21 cellular contexts compared by ENCODE assay signal in genomic region chr5:17411436-17411835, GRCh38.
DNase-seq lines count a peak whose midpoint lies in the region; ATAC-seq, FAIRE-seq and TF ChIP-seq lines count a peak whose summit lies in the region.
"Had no signal": no experiment of that assay in that cellular context is flagged by ENCODE, and none has a peak within 500 bp of the region (broad histone marks: within the 10 kb centered on the region; RNA-seq: fewer than 3 reads in every experiment).

No MANE protein-coding gene starts in this region.

- H3K27ac Mint-ChIP-seq in glutamatergic neuron (ENCODE audit: unreplicated experiment) = peak overlapping the region; percentile 77
- H3K27ac Mint-ChIP-seq: activated naive CD8-positive, alpha-beta T cell treated with anti-CD3 and anti-CD28 coated beads for 36 hours; activated T-helper 1 cell treated with anti-CD3 and anti-CD28 coated beads, Interleukin-12 subunit alpha, Interleukin-12 subunit beta, Interleukin-2, Interleukin-4 antibody, amounts not matched to agents 30 ng/mL and 10 ng/mL and 1 ng/mL, durations not matched to agents 14 hours and 24 hours and 36 hours; CD8-positive, alpha-beta T cell; IgD-negative memory B cell; stimulated activated naive B cell treated with anti-CD40 and anti-IgM and Interleukin-4, amounts not matched to agents 10 μg/mL and 1 μg/mL and 100 μg/mL, for 72 hours; type B pancreatic cell had no signal

- H3K27ac ChIP-seq in K562 (ENCODE audit: extremely low read depth, low read depth, low read length) (no peak overlapping the region), suprapubic skin (no peak overlapping the region)

- intact Hi-C loops in K562 (cut with micrococcal nuclease) = no loop called here
- intact Hi-C loops in lower leg skin (cut with DNase I; ENCODE audit: low total_unique reads) = no loop called here

- H3K4me2 ChIP-seq in K562 (ENCODE audit: insufficient read depth, low read length) = no peak overlapping the region

- H3K27me3 ChIP-seq in K562 (ENCODE audit: control insufficient read depth in 2 of 2, insufficient read depth in 2 of 2, low read length in 2 of 2) = no peaks in the 10 kb centered on the region
- H3K27me3 ChIP-seq in suprapubic skin = no peaks in the 10 kb centered on the region

- ATAC-seq in K562 (no peak), GM21423 (IDR thresholded peaks at IDR 0.05; ENCODE audit: unreplicated experiment) (no peak)
- ATAC-seq: CD8-positive, alpha-beta T cell; stimulated activated naive B cell treated with anti-CD40 and anti-IgM and Interleukin-4, amounts not matched to agents 10 μg/mL and 1 μg/mL and 100 μg/mL, for 72 hours had no signal

- no peaks in the 10 kb centered on the region for H3K79me2 ChIP-seq in K562 (ENCODE audit: control insufficient read depth, insufficient read depth, low read length)

- no TSS peak for BruUV-seq in K562 (replicated peaks; lab: Mats Ljungman, UMichigan)

- 0% methylated on average over 1 of the region's 1 CpG for WGBS in K562 (ENCODE audit: insufficient coverage, low coverage, missing lambda C conversion rate)
- 13% methylated on average over 1 of the region's 1 CpG for WGBS in suprapubic skin
- WGBS in lower leg skin, 2 donors = 14 to 19% methylated on average over 1 of the region's 1 CpG

- CTCF ChIA-PET in K562 (lab: Yijun Ruan, JAX; ENCODE audit: low intra/inter-chr PET ratio) = no interaction called here

- no peak overlapping the region for H3K4me3 ChIP-seq in AG10803 (ENCODE audit: low read length)
- no peak overlapping the region for H3K4me3 ChIP-seq in K562
- no peak overlapping the region for H3K4me3 ChIP-seq in suprapubic skin
- no peak overlapping the region for H3K4me3 ChIP-seq in lower leg skin (ENCODE audit: low read depth, poor library complexity, severe bottlenecking)

- no peak overlapping the region for H3K9ac ChIP-seq in K562 (ENCODE audit: insufficient read depth in 1 of 2, low read depth in 2 of 2, low read length in 2 of 2)

- peaks cover 13% of the 10 kb centered on the region for H3K9me3 Mint-ChIP-seq in glutamatergic neuron (ENCODE audit: unreplicated experiment)
- H3K9me3 Mint-ChIP-seq: activated T-helper 1 cell treated with anti-CD3 and anti-CD28 coated beads, Interleukin-12 subunit alpha, Interleukin-12 subunit beta, Interleukin-2, Interleukin-4 antibody, amounts not matched to agents 30 ng/mL and 10 ng/mL and 1 ng/mL, durations not matched to agents 14 hours and 24 hours and 36 hours; stimulated activated naive B cell treated with anti-CD40 and anti-IgM and Interleukin-4, amounts not matched to agents 10 μg/mL and 1 μg/mL and 100 μg/mL, for 72 hours; type B pancreatic cell had no signal

- H3K36me3 Mint-ChIP-seq in glutamatergic neuron (ENCODE audit: unreplicated experiment) = no peaks in the 10 kb centered on the region
- H3K36me3 Mint-ChIP-seq: activated naive CD8-positive, alpha-beta T cell treated with anti-CD3 and anti-CD28 coated beads for 36 hours; CD8-positive, alpha-beta T cell; IgD-negative memory B cell; stimulated activated naive B cell treated with anti-CD40 and anti-IgM and Interleukin-4, amounts not matched to agents 10 μg/mL and 1 μg/mL and 100 μg/mL, for 72 hours; type B pancreatic cell had no signal

- no peak for TF ChIP-seq RAD21 in K562 (CRISPR knock-in tag; conservative IDR thresholded peaks at IDR 0.05 in 1 of 2, IDR thresholded peaks at IDR 0.05 in 1 of 2)

- DNase-seq in AG10803 (ENCODE audit: low read depth) (peak; percentile 10), MV-4-11 (lab: John Stamatoyannopoulos, UW) (peak; percentile 73), K562 (ENCODE audit: extremely low read depth in 1 of 4, low spot score in 3 of 4) (no peak), glutamatergic neuron (no peak), suprapubic skin (ENCODE audit: low spot score in 2 of 2) (no peak), lower leg skin (ENCODE audit: low spot score in 2 of 2) (no peak), activated gamma-delta T cell treated with Interleukin-2 at 50 U/mL for 16 hours (no peak)
- DNase-seq: activated CD8-positive, alpha-beta memory T cell treated with anti-CD3 and anti-CD28 coated beads for 24 hours; activated naive CD8-positive, alpha-beta T cell treated with anti-CD3 and anti-CD28 coated beads for 36 hours; CD8-positive, alpha-beta T cell; DMS79 treated with DMSO at 0.1 percent for 48 hours; effector CD8-positive, alpha-beta T cell; NCI-H2081 treated with DMSO at 0.1 percent for 48 hours; NCI-H510A treated with DMSO at 0.1 percent for 48 hours; SHP77 treated with DMSO at 0.1 percent for 48 hours; stimulated activated naive B cell treated with anti-CD40 and anti-IgM and Interleukin-4, amounts not matched to agents 10 μg/mL and 1 μg/mL and 100 μg/mL, for 72 hours had no signal

- H3K27me3 Mint-ChIP-seq in glutamatergic neuron (ENCODE audit: unreplicated experiment) = peaks cover 13% of the 10 kb centered on the region
- H3K27me3 Mint-ChIP-seq: activated naive CD8-positive, alpha-beta T cell treated with anti-CD3 and anti-CD28 coated beads for 36 hours; type B pancreatic cell had no signal

- peaks cover 43% of the 10 kb centered on the region for H3K4me1 Mint-ChIP-seq in glutamatergic neuron (ENCODE audit: low read depth, unreplicated experiment)
- H3K4me1 Mint-ChIP-seq: activated naive CD8-positive, alpha-beta T cell treated with anti-CD3 and anti-CD28 coated beads for 36 hours had no signal

- no peaks in the 10 kb centered on the region for H4K20me1 ChIP-seq in K562 (replicated peaks; ENCODE audit: control insufficient read depth, insufficient read depth, low read length)

- TF ChIP-seq POLR2A in K562 (conservative IDR thresholded peaks at IDR 0.05) (no peak), suprapubic skin (IDR thresholded peaks at IDR 0.05) (no peak), lower leg skin (IDR thresholded peaks at IDR 0.05) (no peak)

- FAIRE-seq in K562 (lab: Jason Lieb, UNC) = no peak
- FAIRE-seq: H54 had no signal

- H3K9me3 ChIP-seq in K562 (replicated peaks; ENCODE audit: control insufficient read depth, insufficient read depth, low read depth, low read length) (no peaks in the 10 kb centered on the region), suprapubic skin (no peaks in the 10 kb centered on the region)

- POLR2A ChIA-PET in K562 (lab: Yijun Ruan, JAX) = interaction anchor here (0.6 kb wide), 1 partner anchor 11 kb away, joined by 3 read pairs; no protein-coding TSS in a partner anchor

- no peaks in the 10 kb centered on the region; a peak in 2 of 5 replicates for H3K4me1 ChIP-seq in K562 (replicated peaks in 1 of 2; ENCODE audit: control insufficient read depth in 2 of 2, insufficient read depth in 2 of 2, low read length in 2 of 2)
- H3K4me1 ChIP-seq in suprapubic skin = no peaks in the 10 kb centered on the region

- no peaks in the 10 kb centered on the region for H3K9me1 ChIP-seq in K562 (ENCODE audit: control insufficient read depth, insufficient read depth, low read length)

- H3K36me3 ChIP-seq in K562 (ENCODE audit: control insufficient read depth, insufficient read depth, low read length) (no peaks in the 10 kb centered on the region), suprapubic skin (no peaks in the 10 kb centered on the region)

- TF ChIP-seq EP300 in K562 (IDR thresholded peaks at IDR 0.05; ENCODE audit: low read length) (no peak), suprapubic skin (IDR thresholded peaks at IDR 0.05) (no peak)

- TF ChIP-seq CTCF in AG10803 (conservative IDR thresholded peaks at IDR 0.05; ENCODE audit: low read length) (no peak), K562 (IDR thresholded peaks at IDR 0.05 in 2 of 3, conservative IDR thresholded peaks at IDR 0.05 in 1 of 3; ENCODE audit: insufficient read depth in 2 of 3, low read depth in 1 of 3, low read length in 3 of 3) (no peak), glutamatergic neuron (IDR thresholded peaks at IDR 0.05; ENCODE audit: partially characterized antibody, unreplicated experiment) (no peak), suprapubic skin (IDR thresholded peaks at IDR 0.05) (no peak), lower leg skin (IDR thresholded peaks at IDR 0.05) (no peak)

- H2AFZ ChIP-seq in K562 (ENCODE audit: low read depth, low read length) = no peak overlapping the region

- H3K4me3 Mint-ChIP-seq in glutamatergic neuron (ENCODE audit: unreplicated experiment) = no peak overlapping the region
- H3K4me3 Mint-ChIP-seq: activated naive CD8-positive, alpha-beta T cell treated with anti-CD3 and anti-CD28 coated beads for 36 hours; activated T-helper 1 cell treated with anti-CD3 and anti-CD28 coated beads, Interleukin-12 subunit alpha, Interleukin-12 subunit beta, Interleukin-2, Interleukin-4 antibody, amounts not matched to agents 30 ng/mL and 10 ng/mL and 1 ng/mL, durations not matched to agents 14 hours and 24 hours and 36 hours; CD8-positive, alpha-beta T cell; IgD-negative memory B cell; stimulated activated naive B cell treated with anti-CD40 and anti-IgM and Interleukin-4, amounts not matched to agents 10 μg/mL and 1 μg/mL and 100 μg/mL, for 72 hours; type B pancreatic cell had no signal

- in situ Hi-C loops in K562 (cut with MboI) = no loop called here

TF ChIP-seq in K562, 482 proteins besides CTCF, POLR2A, EP300 and RAD21:
- TF ChIP-seq ZBTB17 (CRISPR knock-in tag; IDR thresholded peaks at IDR 0.05) = 0 out of 2 replicates have a peak, but pooled peaks have one; percentile 53
- no peak for TF ChIP-seq CHD2 (IDR thresholded peaks at IDR 0.05; ENCODE audit: low read depth, low read length)
TF ChIP-seq in K562: peak in this region for 1.

Comparison
In these comparisons a context has a peak if more than half of its experiments do, and no peak if none do; other contexts are left out.
1. DNase-seq: peak in AG10803 (single experiment) and MV-4-11 (single experiment); none in K562 (0 of 4), glutamatergic neuron (single experiment), suprapubic skin (0 of 2), lower leg skin (0 of 2) and activated gamma-delta T cell treated with Interleukin-2 at 50 U/mL for 16 hours (single experiment).